Comparison of ENCODE assay signal across 10 cellular contexts in the genomic region with DNA sequence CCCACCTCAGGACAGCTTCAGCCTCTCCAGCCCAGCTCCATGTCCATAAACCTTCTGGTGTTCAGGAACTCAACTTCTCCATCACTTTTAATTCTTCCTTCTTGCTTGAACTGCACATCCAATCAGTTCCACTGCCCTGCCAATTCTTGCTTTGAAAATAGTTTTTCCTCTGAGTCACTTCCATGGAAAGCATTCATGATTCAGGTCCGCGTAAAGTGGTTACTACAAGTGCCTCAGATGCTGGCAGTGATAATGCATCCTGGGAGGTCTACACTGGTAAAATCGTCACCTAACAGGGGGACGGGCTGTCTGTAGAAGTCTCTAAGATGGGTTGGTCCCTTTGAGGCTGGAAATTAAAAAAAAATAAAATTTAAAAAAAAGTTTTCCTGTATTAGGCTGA. TPM values are rescaled to one million over a fixed set of nuclear protein-coding genes. Genes with fewer than 3 reads are reported as not detected.
A peak's percentile ranks its signal among the peaks of the same experiment; 100 is the strongest.
DNase-seq lines count a peak whose midpoint lies in the region; ATAC-seq and TF ChIP-seq lines count a peak whose summit lies in the region.
"Had no signal": no experiment of that assay in that cellular context is flagged by ENCODE, and none has a peak within 500 bp of the region (broad histone marks: within the 10 kb centered on the region; RNA-seq: fewer than 3 reads in every experiment).

No MANE protein-coding gene starts in this region.

- no peak overlapping the region for H3K4me3 Mint-ChIP-seq in activated naive CD4-positive, alpha-beta T cell treated with anti-CD3 and anti-CD28 coated beads for 36 hours
- peak overlapping the region; percentile 81 for H3K4me3 Mint-ChIP-seq in T-helper 2 cell treated with Interferon-gamma antibody and Interleukin-4, amounts not matched to agents 5 μg/mL and 100 μg/mL, for 36 hours
- H3K4me3 Mint-ChIP-seq in stimulated activated naive CD8-positive, alpha-beta T cell treated with anti-CD3 and anti-CD28 coated beads, Interleukin-15, Interleukin-2, amounts not matched to agents 100 ng/mL and 50 ng/mL, for 24 hours: peak overlapping the region; percentile 65

- H3K27ac ChIP-seq in fibroblast of lung (ENCODE audit: insufficient read depth, low read length): no peak overlapping the region
- H3K27ac ChIP-seq in upper lobe of right lung: no peak overlapping the region
- H3K27ac ChIP-seq: body of pancreas had no signal

- H3K27me3 ChIP-seq in fibroblast of lung (ENCODE audit: control insufficient read depth, insufficient read depth, low read length) (peaks cover 2% of the 10 kb centered on the region), upper lobe of right lung (no peaks in the 10 kb centered on the region)
- H3K27me3 ChIP-seq: body of pancreas had no signal

- H3K4me3 ChIP-seq in fibroblast of lung (replicated peaks in 1 of 4; ENCODE audit: control extremely low read depth in 1 of 4, insufficient read depth in 1 of 4, low read depth in 3 of 4, low read length in 4 of 4): no peak overlapping the region
- no peak overlapping the region for H3K4me3 ChIP-seq in upper lobe of right lung
- H3K4me3 ChIP-seq: body of pancreas had no signal

- CTCF ChIA-PET in activated naive CD4-positive, alpha-beta T cell treated with anti-CD3 and anti-CD28 coated beads for 36 hours (lab: Charles Lee): no interaction called here

- H3K27ac Mint-ChIP-seq in activated naive CD4-positive, alpha-beta T cell treated with anti-CD3 and anti-CD28 coated beads for 36 hours: peak overlapping the region; percentile 16
- H3K27ac Mint-ChIP-seq in T-helper 2 cell treated with Interferon-gamma antibody and Interleukin-4, amounts not matched to agents 5 μg/mL and 100 μg/mL, for 36 hours: peak overlapping the region; percentile 96
- H3K27ac Mint-ChIP-seq in stimulated activated naive CD8-positive, alpha-beta T cell treated with anti-CD3 and anti-CD28 coated beads, Interleukin-15, Interleukin-2, amounts not matched to agents 100 ng/mL and 50 ng/mL, for 24 hours: peak overlapping the region; percentile 89

- TF ChIP-seq CTCF in fibroblast of lung (conservative IDR thresholded peaks at IDR 0.05 in 1 of 2, IDR thresholded peaks at IDR 0.05 in 1 of 2; ENCODE audit: low read depth in 1 of 2, low read length in 2 of 2) (no peak), upper lobe of right lung (IDR thresholded peaks at IDR 0.05) (no peak)

- no peak overlapping the region for H3K9ac ChIP-seq in fibroblast of lung (ENCODE audit: insufficient read depth, low read length)

- H3K4me1 ChIP-seq in fibroblast of lung (ENCODE audit: control insufficient read depth, extremely low read depth, insufficient read depth, low read length): no peaks in the 10 kb centered on the region
- no peaks in the 10 kb centered on the region for H3K4me1 ChIP-seq in upper lobe of right lung

- H3K9me3 Mint-ChIP-seq in activated naive CD4-positive, alpha-beta T cell treated with anti-CD3 and anti-CD28 coated beads for 36 hours: no peaks in the 10 kb centered on the region
- H3K9me3 Mint-ChIP-seq in T-helper 2 cell treated with Interferon-gamma antibody and Interleukin-4, amounts not matched to agents 5 μg/mL and 100 μg/mL, for 36 hours: peaks cover 8% of the 10 kb centered on the region
- peaks cover 4% of the 10 kb centered on the region for H3K9me3 Mint-ChIP-seq in stimulated activated naive CD8-positive, alpha-beta T cell treated with anti-CD3 and anti-CD28 coated beads, Interleukin-15, Interleukin-2, amounts not matched to agents 100 ng/mL and 50 ng/mL, for 24 hours

- H3K4me2 ChIP-seq in fibroblast of lung (ENCODE audit: extremely low read depth, insufficient read depth, low read length): peak overlapping the region; percentile 44

- H3K4me1 Mint-ChIP-seq in activated naive CD4-positive, alpha-beta T cell treated with anti-CD3 and anti-CD28 coated beads for 36 hours (ENCODE audit: low read depth): peaks cover 18% of the 10 kb centered on the region
- H3K4me1 Mint-ChIP-seq in T-helper 2 cell treated with Interferon-gamma antibody and Interleukin-4, amounts not matched to agents 5 μg/mL and 100 μg/mL, for 36 hours (ENCODE audit: low read depth): peaks cover 32% of the 10 kb centered on the region
- peaks cover 38% of the 10 kb centered on the region for H3K4me1 Mint-ChIP-seq in stimulated activated naive CD8-positive, alpha-beta T cell treated with anti-CD3 and anti-CD28 coated beads, Interleukin-15, Interleukin-2, amounts not matched to agents 100 ng/mL and 50 ng/mL, for 24 hours (ENCODE audit: low read depth)

- H4K20me1 ChIP-seq in fibroblast of lung (ENCODE audit: control insufficient read depth, extremely low read depth, insufficient read depth, low read length): no peaks in the 10 kb centered on the region

- H3K36me3 ChIP-seq in fibroblast of lung (ENCODE audit: control insufficient read depth, insufficient read depth, low read length): no peaks in the 10 kb centered on the region
- no peaks in the 10 kb centered on the region for H3K36me3 ChIP-seq in upper lobe of right lung

- no peak for DNase-seq in activated naive CD4-positive, alpha-beta T cell treated with anti-CD3 and anti-CD28 coated beads for 36 hours
- no peak for DNase-seq in activated naive CD4-positive, alpha-beta T cell treated with Interleukin-2 at 50 U/mL for 16 hours
- DNase-seq in T-helper 2 cell treated with Interferon-gamma antibody and Interleukin-4, amounts not matched to agents 5 μg/mL and 100 μg/mL, for 36 hours (ENCODE audit: low spot score): peak; percentile 42
- peak; percentile 54 to 93 for DNase-seq in fibroblast of lung (ENCODE audit: low read depth in 2 of 2)
- DNase-seq in NCI-H2196 treated with DMSO at 0.1 percent for 48 hours (lab: John Stamatoyannopoulos, UW; ENCODE audit: unreplicated experiment): no peak
- DNase-seq in upper lobe of right lung: no peak
- DNase-seq in SW 1271 (lab: John Stamatoyannopoulos, UW): no peak
- DNase-seq: body of pancreas, NCI-H1417 had no signal

- H3K9me3 ChIP-seq in fibroblast of lung (ENCODE audit: control insufficient read depth, insufficient read depth, low read depth, low read length) (no peaks in the 10 kb centered on the region), upper lobe of right lung (no peaks in the 10 kb centered on the region)
- H3K9me3 ChIP-seq: body of pancreas had no signal

- H2AFZ ChIP-seq in fibroblast of lung (ENCODE audit: low read length): no peak overlapping the region

- no peaks in the 10 kb centered on the region for H3K36me3 Mint-ChIP-seq in activated naive CD4-positive, alpha-beta T cell treated with anti-CD3 and anti-CD28 coated beads for 36 hours (ENCODE audit: low read depth)
- H3K36me3 Mint-ChIP-seq in T-helper 2 cell treated with Interferon-gamma antibody and Interleukin-4, amounts not matched to agents 5 μg/mL and 100 μg/mL, for 36 hours (ENCODE audit: low read depth): peaks cover 10% of the 10 kb centered on the region
- H3K36me3 Mint-ChIP-seq in stimulated activated naive CD8-positive, alpha-beta T cell treated with anti-CD3 and anti-CD28 coated beads, Interleukin-15, Interleukin-2, amounts not matched to agents 100 ng/mL and 50 ng/mL, for 24 hours (ENCODE audit: low read depth): no peaks in the 10 kb centered on the region

- H3K27me3 Mint-ChIP-seq in activated naive CD4-positive, alpha-beta T cell treated with anti-CD3 and anti-CD28 coated beads for 36 hours (ENCODE audit: low read depth): no peaks in the 10 kb centered on the region
- H3K27me3 Mint-ChIP-seq in T-helper 2 cell treated with Interferon-gamma antibody and Interleukin-4, amounts not matched to agents 5 μg/mL and 100 μg/mL, for 36 hours (ENCODE audit: low read depth): no peaks in the 10 kb centered on the region
- H3K27me3 Mint-ChIP-seq in stimulated activated naive CD8-positive, alpha-beta T cell treated with anti-CD3 and anti-CD28 coated beads, Interleukin-15, Interleukin-2, amounts not matched to agents 100 ng/mL and 50 ng/mL, for 24 hours: no peaks in the 10 kb centered on the region

- no peak for ATAC-seq in upper lobe of right lung
- ATAC-seq: body of pancreas had no signal

- H3K79me2 ChIP-seq in fibroblast of lung (ENCODE audit: control insufficient read depth, insufficient read depth, low read length): no peaks in the 10 kb centered on the region

- intact Hi-C loops in activated naive CD4-positive, alpha-beta T cell treated with anti-CD3 and anti-CD28 coated beads for 36 hours (cut with micrococcal nuclease): loop anchor here (1.0 kb wide), 1 partner anchor 114 kb away; no protein-coding TSS in a partner anchor
- intact Hi-C loops in upper lobe of right lung (cut with DNase I): no loop called here

RNA-seq across cellular contexts. Expression of a gene that starts 25.9 kb away (rescaled TPM):
- total RNA-seq in activated naive CD4-positive, alpha-beta T cell treated with anti-CD3 and anti-CD28 coated beads for 36 hours: 1 to 10 TPM; 2.3 to 2.9 TPM
- total RNA-seq in fibroblast of lung (163 and 259 TPM in 2 replicates), upper lobe of right lung (26.9 TPM)
- polyA plus RNA-seq in fibroblast of lung: 55.9 and 94.8 TPM in 2 replicates
- 53.2 and 85.3 TPM in 2 replicates for polyA plus RNA-seq in fibroblast of lung (2012)
- 17.3 and 22.0 TPM in 2 replicates for polyA minus RNA-seq in fibroblast of lung (ENCODE audit: low replicate concordance)

RNA-seq across cellular contexts. Expression of a gene that starts 27.9 kb away (rescaled TPM):
- total RNA-seq in activated naive CD4-positive, alpha-beta T cell treated with anti-CD3 and anti-CD28 coated beads for 36 hours: under 1 TPM; 0.10 to 0.12 TPM
- 1.8 and 5.3 TPM in 2 replicates for total RNA-seq in fibroblast of lung
- polyA plus RNA-seq in fibroblast of lung: 2.0 and 2.4 TPM in 2 replicates
- 7.2 and 7.8 TPM in 2 replicates for polyA plus RNA-seq in fibroblast of lung (2012)
- polyA minus RNA-seq in fibroblast of lung (ENCODE audit: low replicate concordance): 1.1 and 2.1 TPM in 2 replicates
- total RNA-seq in upper lobe of right lung: 12.3 TPM

Comparison
In these comparisons a context has a peak if more than half of its experiments do, and no peak if none do; other contexts are left out.
1. DNase-seq: peak in T-helper 2 cell treated with Interferon-gamma antibody and Interleukin-4, amounts not matched to agents 5 μg/mL and 100 μg/mL, for 36 hours (single experiment) and fibroblast of lung (2 of 2); none in activated naive CD4-positive, alpha-beta T cell treated with anti-CD3 and anti-CD28 coated beads for 36 hours (single experiment), activated naive CD4-positive, alpha-beta T cell treated with Interleukin-2 at 50 U/mL for 16 hours (single experiment), NCI-H2196 treated with DMSO at 0.1 percent for 48 hours (single experiment), upper lobe of right lung (single experiment) and SW 1271 (0 of 2).
2. H3K27ac Mint-ChIP-seq: peak in every context shown above with its lines; median percentile 96 in T-helper 2 cell treated with Interferon-gamma antibody and Interleukin-4, amounts not matched to agents 5 μg/mL and 100 μg/mL, for 36 hours; 89 in stimulated activated naive CD8-positive, alpha-beta T cell treated with anti-CD3 and anti-CD28 coated beads, Interleukin-15, Interleukin-2, amounts not matched to agents 100 ng/mL and 50 ng/mL, for 24 hours; 16 in activated naive CD4-positive, alpha-beta T cell treated with anti-CD3 and anti-CD28 coated beads for 36 hours.